ENCODE assay signal across 15 cellular contexts in genomic region chr7:25537678-25538375, GRCh38.
DNase-seq lines count a peak whose midpoint lies in the region; ATAC-seq, FAIRE-seq and TF ChIP-seq lines count a peak whose summit lies in the region.
"Had no signal": no experiment of that assay in that cellular context is flagged by ENCODE, and none has a peak within 500 bp of the region (broad histone marks: within the 10 kb centered on the region; RNA-seq: fewer than 3 reads in every experiment).

No MANE protein-coding gene starts in this region.

- H2BK15ac ChIP-seq in neuronal stem cell (ENCODE audit: low read length): no peak overlapping the region

- no peak overlapping the region for H3K4ac ChIP-seq in neuronal stem cell (ENCODE audit: low read length)

- no peak overlapping the region for H2AFZ ChIP-seq in neuronal stem cell (ENCODE audit: low read length)

- H2BK5ac ChIP-seq in neuronal stem cell (ENCODE audit: low read length): no peak overlapping the region

- H3K9ac ChIP-seq in neuronal stem cell (ENCODE audit: low read depth, low read length, poor library complexity): peak overlapping the region; percentile 51
- H3K9ac ChIP-seq: BLaER1 had no signal

- no peak overlapping the region for H4K8ac ChIP-seq in neuronal stem cell (ENCODE audit: low read depth, low read length)

- no peak overlapping the region for H3K4me2 ChIP-seq in neuronal stem cell (ENCODE audit: insufficient read depth, low read length, poor library complexity, severe bottlenecking)
- H3K4me2 ChIP-seq: BLaER1 had no signal

- H3K14ac ChIP-seq in neuronal stem cell (ENCODE audit: low read length): no peak overlapping the region

- no peaks in the 10 kb centered on the region for H3K79me1 ChIP-seq in neuronal stem cell (ENCODE audit: low read depth, low read length)

- no peak overlapping the region for H3K18ac ChIP-seq in neuronal stem cell (ENCODE audit: low read length)

- no peak for TF ChIP-seq POLR2A in spleen (IDR thresholded peaks at IDR 0.05)

- H2BK12ac ChIP-seq in neuronal stem cell (ENCODE audit: low read length): no peak overlapping the region

- no peak overlapping the region for H2AK5ac ChIP-seq in neuronal stem cell (ENCODE audit: low read depth, low read length)

- no peak for FAIRE-seq in D721Med (lab: Jason Lieb, UNC)

- 63% methylated on average over 3 of the region's 3 CpGs for WGBS in right cardiac atrium
- no CpG with 5 or more reads among the region's 3 CpGs for WGBS in neuronal stem cell (ENCODE audit: extremely low coverage in 2 of 2, insufficient read length in 2 of 2, insufficient replicate concordance in 1 of 2), 2 donors
- WGBS in aorta, 2 donors: 32 to 36% methylated on average over 3 of the region's 3 CpGs
- WGBS in spleen, 5 donors: 77 to 91% (median 80%) methylated on average over 3 of the region's 3 CpGs

- intact Hi-C loops in right cardiac atrium (cut with DNase I): no loop called here
- intact Hi-C loops in left cardiac atrium (cut with DNase I): no loop called here
- intact Hi-C loops in aorta (cut with DNase I): no loop called here
- intact Hi-C loops in spleen (cut with DNase I; ENCODE audit: low total_unique reads): no loop called here

- H3K4me3 ChIP-seq in right cardiac atrium (ENCODE audit: low read length) (no peak overlapping the region), fibroblast of mammary gland (ENCODE audit: control insufficient read depth, low read depth, low read length) (no peak overlapping the region), neuronal stem cell (ENCODE audit: low read length in 2 of 2) (no peak overlapping the region), aorta (ENCODE audit: low read length in 2 of 2) (no peak overlapping the region), spleen (no peak overlapping the region)
- H3K4me3 ChIP-seq: BLaER1 had no signal

- no peak overlapping the region for H3K27ac ChIP-seq in right cardiac atrium (ENCODE audit: low read length)
- no peak overlapping the region for H3K27ac ChIP-seq in neuronal stem cell (replicated peaks; ENCODE audit: low read length)
- H3K27ac ChIP-seq in aorta (ENCODE audit: low read depth in 1 of 2, low read length in 2 of 2): peak overlapping the region in 1 of 2 donors; percentile 13
- no peak overlapping the region for H3K27ac ChIP-seq in spleen
- H3K27ac ChIP-seq: 22Rv1, BLaER1 had no signal

- H3K4me1 ChIP-seq in right cardiac atrium (ENCODE audit: control insufficient read depth, insufficient read depth, low read length) (no peaks in the 10 kb centered on the region), neuronal stem cell (ENCODE audit: control insufficient read depth in 2 of 2, insufficient read depth in 1 of 2, low read depth in 1 of 2, low read length in 2 of 2) (no peaks in the 10 kb centered on the region), aorta (ENCODE audit: control insufficient read depth in 1 of 2, insufficient read depth in 2 of 2, low read length in 2 of 2) (peaks cover 0 to 4% of the 10 kb centered on the region in 2 donors), spleen (peaks cover 0 to 4% (median 0%) of the 10 kb centered on the region in 6 donors)
- H3K4me1 ChIP-seq: Caco-2 had no signal

- no peak overlapping the region for H2BK120ac ChIP-seq in neuronal stem cell (ENCODE audit: low read depth, low read length)

- no peak overlapping the region for H3K23ac ChIP-seq in neuronal stem cell (ENCODE audit: low read depth, low read length, poor library complexity)

- H3K36me3 ChIP-seq in neuronal stem cell (replicated peaks in 1 of 2; ENCODE audit: control insufficient read depth in 2 of 2, insufficient read depth in 2 of 2, low read length in 2 of 2) (no peaks in the 10 kb centered on the region), aorta (ENCODE audit: control insufficient read depth in 1 of 2, insufficient read depth in 2 of 2, low read length in 1 of 2) (no peaks in the 10 kb centered on the region), spleen (no peaks in the 10 kb centered on the region)
- H3K36me3 ChIP-seq: BLaER1 had no signal

- DNase-seq in right cardiac atrium (peak in 2 of 3 donors; percentile 20 to 30), left cardiac atrium (no peak), fibroblast of mammary gland (ENCODE audit: low read depth) (peak; percentile 7), neuronal stem cell (ENCODE audit: low spot score) (no peak), aorta (peak; percentile 70 to 88), spleen (no peak), NCI-H128 (lab: John Stamatoyannopoulos, UW; ENCODE audit: unreplicated experiment) (no peak), D721Med (ENCODE audit: insufficient read length, low spot score) (no peak)
- DNase-seq: AML-193; Caco-2; CD8-positive, alpha-beta memory T cell; GOT3; H9 had no signal

- no peaks in the 10 kb centered on the region for H3K27me3 ChIP-seq in right cardiac atrium (ENCODE audit: control insufficient read depth, insufficient read depth)
- H3K27me3 ChIP-seq in neuronal stem cell (ENCODE audit: control insufficient read depth in 3 of 3, insufficient read depth in 3 of 3, low read depth in 1 of 3, low read length in 3 of 3): peaks cover 0 to 23% (median 0%) of the 10 kb centered on the region in 3 experiments
- H3K27me3 ChIP-seq in aorta (ENCODE audit: control insufficient read depth in 1 of 2, insufficient read depth in 2 of 2, low read length in 1 of 2): no peaks in the 10 kb centered on the region
- H3K27me3 ChIP-seq in spleen (replicated peaks in 1 of 7): no peaks in the 10 kb centered on the region
- H3K27me3 ChIP-seq: BLaER1 had no signal

- ATAC-seq in right cardiac atrium (peak; percentile 29 to 40), left cardiac atrium (no peak), aorta (ENCODE audit: low FRiP score) (peak; percentile 47)

- H3K9me3 ChIP-seq in right cardiac atrium (ENCODE audit: control insufficient read depth, low read length) (no peaks in the 10 kb centered on the region), neuronal stem cell (replicated peaks in 1 of 2; ENCODE audit: control insufficient read depth in 2 of 2, insufficient read depth in 1 of 2, low read depth in 1 of 2, low read length in 2 of 2) (no peaks in the 10 kb centered on the region), aorta (ENCODE audit: control insufficient read depth, low read length) (no peaks in the 10 kb centered on the region), spleen (no peaks in the 10 kb centered on the region)
- H3K9me3 ChIP-seq: BLaER1, Caco-2 had no signal

- TF ChIP-seq CTCF in fibroblast of mammary gland (conservative IDR thresholded peaks at IDR 0.05; ENCODE audit: control insufficient read depth, insufficient read depth, low read depth, low read length) (no peak), spleen (IDR thresholded peaks at IDR 0.05 in 8 of 11, conservative IDR thresholded peaks at IDR 0.05 in 3 of 11) (no peak), D721Med (IDR thresholded peaks at IDR 0.05; ENCODE audit: insufficient read depth, missing control alignments) (no peak)

- no peak overlapping the region for H4K91ac ChIP-seq in neuronal stem cell (ENCODE audit: low read depth, low read length, poor library complexity)

Comparison
In these comparisons a context has a peak if more than half of its experiments do, and no peak if none do; other contexts are left out.
1. ATAC-seq: peak in right cardiac atrium (2 of 2) and aorta (single experiment); none in left cardiac atrium (0 of 2).
2. DNase-seq: peak in right cardiac atrium (2 of 3), fibroblast of mammary gland (single experiment) and aorta (2 of 2); none in left cardiac atrium (single experiment), neuronal stem cell (single experiment), spleen (single experiment), NCI-H128 (single experiment) and D721Med (single experiment).